9 cellular contexts compared by ENCODE assay signal in genomic region chr1:27145934-27146354, GRCh38. TPM values are rescaled to one million over a fixed set of nuclear protein-coding genes. Genes with fewer than 3 reads are reported as not detected.
DNase-seq lines count a peak whose midpoint lies in the region; ATAC-seq and TF ChIP-seq lines count a peak whose summit lies in the region.
"Had no signal": no experiment of that assay in that cellular context is flagged by ENCODE, and none has a peak within 500 bp of the region (broad histone marks: within the 10 kb centered on the region; RNA-seq: fewer than 3 reads in every experiment).

No MANE protein-coding gene starts in this region.

- TF ChIP-seq CTCF in heart left ventricle (IDR thresholded peaks at IDR 0.05), result no peak
- no peak for TF ChIP-seq CTCF in choroid plexus epithelial cell (conservative IDR thresholded peaks at IDR 0.05; ENCODE audit: low read depth, low read length)

- TF ChIP-seq POLR2A in heart left ventricle (IDR thresholded peaks at IDR 0.05), result no peak

- H3K27ac ChIP-seq in heart left ventricle, result peak overlapping the region; percentile 50 to 80 (median 68)
- peak overlapping the region; percentile 68 to 79 for H3K27ac ChIP-seq in mucosa of rectum (ENCODE audit: low read depth in 2 of 2, low read length in 2 of 2)
- peak overlapping the region; percentile 48 to 96 for H3K27ac ChIP-seq in aorta (ENCODE audit: low read depth in 1 of 2, low read length in 2 of 2)

- DNase-seq in heart left ventricle, result peak in 1 of 5 donors; percentile 61
- no peak for DNase-seq in Right ventricle myocardium superior
- DNase-seq in choroid plexus epithelial cell (ENCODE audit: low read depth), result peak; percentile 88
- peak; percentile 63 to 80 for DNase-seq in aorta
- DNase-seq in HT-29 (ENCODE audit: low spot score), result no peak
- no peak for DNase-seq in DMS153 treated with DMSO at 0.1 percent for 48 hours (lab: John Stamatoyannopoulos, UW; ENCODE audit: unreplicated experiment)
- DNase-seq: T-cell had no signal

- H3K36me3 ChIP-seq in heart left ventricle (peaks cover 0 to 5% (median 0%) of the 10 kb centered on the region in 9 donors), mucosa of rectum (ENCODE audit: control insufficient read depth in 2 of 2, insufficient read depth in 2 of 2, low read length in 2 of 2) (peaks cover 0 to 14% of the 10 kb centered on the region in 2 donors), aorta (ENCODE audit: control insufficient read depth in 1 of 2, insufficient read depth in 2 of 2, low read length in 1 of 2) (no peaks in the 10 kb centered on the region)

- H3K9ac ChIP-seq in mucosa of rectum (ENCODE audit: low read depth in 1 of 2, low read length in 2 of 2), result no peak overlapping the region

- no peaks in the 10 kb centered on the region for H3K27me3 ChIP-seq in heart left ventricle
- H3K27me3 ChIP-seq in mucosa of rectum (ENCODE audit: control insufficient read depth in 2 of 2, insufficient read depth in 2 of 2, low read length in 2 of 2), result no peaks in the 10 kb centered on the region
- H3K27me3 ChIP-seq in aorta (ENCODE audit: control insufficient read depth in 1 of 2, insufficient read depth in 2 of 2, low read length in 1 of 2), result no peaks in the 10 kb centered on the region

- no peak overlapping the region for H3K4me3 ChIP-seq in heart left ventricle
- no peak overlapping the region for H3K4me3 ChIP-seq in choroid plexus epithelial cell (ENCODE audit: low read depth, low read length)
- no peak overlapping the region for H3K4me3 ChIP-seq in mucosa of rectum (ENCODE audit: low read length in 2 of 2)
- no peak overlapping the region for H3K4me3 ChIP-seq in aorta (ENCODE audit: low read length in 2 of 2)

- ATAC-seq in heart left ventricle, result peak; percentile 20 to 77 (median 39)
- ATAC-seq in Right ventricle myocardium superior (ENCODE audit: poor library complexity), result no peak
- ATAC-seq in aorta (ENCODE audit: low FRiP score), result peak; percentile 76
- ATAC-seq in HG03280 (IDR thresholded peaks at IDR 0.05; ENCODE audit: unreplicated experiment), result no peak
- ATAC-seq: T-cell had no signal

- 48 to 78% (median 69%) methylated on average over 7 of the region's 7 CpGs for WGBS in heart left ventricle, 4 donors
- 17 to 24% methylated on average over 7 of the region's 7 CpGs for WGBS in aorta, 2 donors

- H3K4me1 ChIP-seq in heart left ventricle (peaks cover 0 to 97% (median 74%) of the 10 kb centered on the region in 12 donors), mucosa of rectum (ENCODE audit: control insufficient read depth in 2 of 2, insufficient read depth in 2 of 2, low read length in 2 of 2) (peaks cover 39 to 45% of the 10 kb centered on the region in 2 donors), aorta (ENCODE audit: control insufficient read depth in 1 of 2, insufficient read depth in 2 of 2, low read length in 2 of 2) (no peaks in the 10 kb centered on the region)

- H3K9me3 ChIP-seq in heart left ventricle (no peaks in the 10 kb centered on the region), mucosa of rectum (ENCODE audit: control insufficient read depth in 2 of 2, low read length in 2 of 2) (no peaks in the 10 kb centered on the region), aorta (ENCODE audit: control insufficient read depth, low read length) (no peaks in the 10 kb centered on the region)

- intact Hi-C loops in heart left ventricle (cut with DNase I), result no loop called here
- intact Hi-C loops in Right ventricle myocardium superior (cut with DNase I), result no loop called here
- intact Hi-C loops in aorta (cut with DNase I), result no loop called here

RNA-seq across cellular contexts. Expression of gene SLC9A1, which starts 9.0 kb away (rescaled TPM):
- 10 to 100 TPM; 11.4 to 44.9 (median 25.3) TPM for total RNA-seq in heart left ventricle
- polyA plus RNA-seq in heart left ventricle, result 10 to 100 TPM in 1 of 2 donors, 1 to 10 TPM in 1; 9.4 to 15.1 TPM
- total RNA-seq in Right ventricle myocardium superior, result 17.6 TPM
- 10 to 100 TPM; 17.6 to 24.9 TPM for total RNA-seq in aorta
- polyA plus RNA-seq in aorta, result 10 to 100 TPM in 1 of 2 donors, 1 to 10 TPM in 1; 4.5 to 10.1 TPM
- total RNA-seq in HT-29 (2014; rRNA removed; shearing (Covaris generic)), result 10.0 and 10.6 TPM in 2 replicates

Comparison
In these comparisons a context has a peak if more than half of its experiments do, and no peak if none do; other contexts are left out.
1. ATAC-seq: peak in heart left ventricle (4 of 4) and aorta (single experiment); none in Right ventricle myocardium superior (single experiment) and HG03280 (single experiment).
2. DNase-seq: peak in choroid plexus epithelial cell (single experiment) and aorta (2 of 2); none in Right ventricle myocardium superior (single experiment), HT-29 (single experiment) and DMS153 treated with DMSO at 0.1 percent for 48 hours (single experiment).
3. Peak in every context shown above with its lines, with median percentiles within 50 percentile points of each other: H3K27ac ChIP-seq.